29 cellular contexts compared by ENCODE assay signal in genomic region chrX:154774622-154775021, GRCh38. TPM values are rescaled to one million over a fixed set of nuclear protein-coding genes. Genes with fewer than 3 reads are reported as not detected.
"Had no signal": no experiment of that assay in that cellular context is flagged by ENCODE, and none has a peak within 500 bp of the region (broad histone marks: within the 10 kb centered on the region; RNA-seq: fewer than 3 reads in every experiment).

No MANE protein-coding gene starts in this region.

- ATAC-seq: left colon had no signal

- H3K27ac ChIP-seq: coronary artery, pancreas, stomach, suprapubic skin, tibial nerve had no signal

- H3K4me1 ChIP-seq: heart right ventricle, pancreas, stomach, suprapubic skin, tibial nerve had no signal

- H3K4me3 Mint-ChIP-seq: activated CD4-positive, alpha-beta T cell treated with anti-CD3 and anti-CD28 coated beads, Interleukin-2, amount 10 ng/mL, durations not matched to agents 7 days and 5 days; nephron progenitor cell had no signal

- DNase-seq: activated CD4-positive, alpha-beta T cell treated with anti-CD3 and anti-CD28 coated beads, Interleukin-2, amount 10 ng/mL, durations not matched to agents 7 days and 5 days; activated CD4-positive, CD25-positive, alpha-beta regulatory T cell treated with anti-CD3 and anti-CD28 coated beads, Interleukin-2, amount 50 U/mL, for 72 hours; activated effector memory CD4-positive, alpha-beta T cell treated with Interleukin-2 at 50 U/mL for 16 hours; activated T-cell treated with anti-CD3 and anti-CD28 coated beads, Interleukin-2, amount 50 U/mL, for 1 hour; amniotic stem cell; cerebellar nuclear complex; heart right ventricle; left colon; mesenchymal stem cell; nephron progenitor cell; pancreas; right cardiac atrium; stimulated activated CD4-positive, alpha-beta T cell treated with anti-CD3 and anti-CD28 coated beads, Interleukin-4, amount 100 ng/mL, for 24 hours; stomach; SW 1271; WERI-Rb-1 had no signal

- H3K9me3 Mint-ChIP-seq: activated CD4-positive, alpha-beta T cell treated with anti-CD3 and anti-CD28 coated beads, Interleukin-2, amount 10 ng/mL, durations not matched to agents 7 days and 5 days; activated naive CD4-positive, alpha-beta T cell treated with anti-CD3 and anti-CD28 coated beads, Interleukin-2, amount 50 U/mL, for 24 hours had no signal

- H3K27ac Mint-ChIP-seq: activated CD4-positive, alpha-beta T cell treated with anti-CD3 and anti-CD28 coated beads, Interleukin-2, amount 10 ng/mL, durations not matched to agents 7 days and 5 days; nephron progenitor cell had no signal

- H3K27me3 ChIP-seq: heart right ventricle, pancreas, stomach, suprapubic skin, tibial nerve had no signal

- H3K4me3 ChIP-seq: coronary artery, heart right ventricle, pancreas, stomach, suprapubic skin, tibial nerve had no signal

- H3K4me1 Mint-ChIP-seq: nephron progenitor cell had no signal

- H3K27me3 Mint-ChIP-seq: activated CD4-positive, alpha-beta T cell treated with anti-CD3 and anti-CD28 coated beads, Interleukin-2, amount 10 ng/mL, durations not matched to agents 7 days and 5 days; activated naive CD4-positive, alpha-beta T cell treated with anti-CD3 and anti-CD28 coated beads, Interleukin-2, amount 50 U/mL, for 24 hours had no signal

- H3K9me3 ChIP-seq: pancreas, suprapubic skin, tibial nerve had no signal

- FAIRE-seq: keratinocyte, pancreas had no signal

RNA-seq across cellular contexts. Expression of gene GAB3, which starts 23.7 kb away (rescaled TPM):
- total RNA-seq: epithelial cell of proximal tubule had no signal

RNA-seq across cellular contexts. Expression of gene SMIM9, which starts 59.8 kb away (rescaled TPM):
- total RNA-seq: activated CD4-positive, alpha-beta T cell treated with anti-CD3 and anti-CD28 coated beads, Interleukin-2, amount 10 ng/mL, durations not matched to agents 7 days and 5 days; epithelial cell of proximal tubule; fibroblast of villous mesenchyme; left colon; lower leg skin; mononuclear cell; myocyte; pancreas; pulmonary artery endothelial cell; right cardiac atrium; stomach; suprapubic skin; T-helper 2 cell treated with Interferon-gamma antibody and Interleukin-4, amounts not matched to agents 100 ng/mL and 5 ng/mL, for 36 hours; tibial nerve; urinary bladder had no signal
- polyA plus RNA-seq: heart right ventricle, keratinocyte, pancreas, right cardiac atrium, stomach, urinary bladder had no signal
